1 cellular context compared by ENCODE assay signal in the genomic region with DNA sequence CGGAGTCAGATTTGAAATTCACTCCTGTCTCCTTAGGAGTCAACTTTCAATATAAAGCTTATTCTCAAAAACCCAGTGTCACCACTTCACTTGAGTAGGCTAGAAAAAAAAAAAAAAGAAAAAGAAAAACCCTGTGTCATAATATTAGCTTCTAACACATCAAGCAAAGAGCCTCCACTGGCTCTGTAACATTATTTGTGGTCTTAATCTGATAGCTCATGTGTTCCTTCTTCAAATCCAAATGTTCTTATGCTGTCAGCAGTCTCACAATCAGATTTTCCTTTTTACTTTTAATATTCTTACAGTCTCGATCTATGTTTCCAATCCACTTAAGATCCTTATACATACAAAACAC.
TF ChIP-seq lines count a peak whose summit lies in the region.

No MANE protein-coding gene starts in this region.

TF ChIP-seq in K562, 482 proteins besides CTCF, POLR2A, EP300 and RAD21 (continued from another document and continues in another):
- TF ChIP-seq, protein P1, sequence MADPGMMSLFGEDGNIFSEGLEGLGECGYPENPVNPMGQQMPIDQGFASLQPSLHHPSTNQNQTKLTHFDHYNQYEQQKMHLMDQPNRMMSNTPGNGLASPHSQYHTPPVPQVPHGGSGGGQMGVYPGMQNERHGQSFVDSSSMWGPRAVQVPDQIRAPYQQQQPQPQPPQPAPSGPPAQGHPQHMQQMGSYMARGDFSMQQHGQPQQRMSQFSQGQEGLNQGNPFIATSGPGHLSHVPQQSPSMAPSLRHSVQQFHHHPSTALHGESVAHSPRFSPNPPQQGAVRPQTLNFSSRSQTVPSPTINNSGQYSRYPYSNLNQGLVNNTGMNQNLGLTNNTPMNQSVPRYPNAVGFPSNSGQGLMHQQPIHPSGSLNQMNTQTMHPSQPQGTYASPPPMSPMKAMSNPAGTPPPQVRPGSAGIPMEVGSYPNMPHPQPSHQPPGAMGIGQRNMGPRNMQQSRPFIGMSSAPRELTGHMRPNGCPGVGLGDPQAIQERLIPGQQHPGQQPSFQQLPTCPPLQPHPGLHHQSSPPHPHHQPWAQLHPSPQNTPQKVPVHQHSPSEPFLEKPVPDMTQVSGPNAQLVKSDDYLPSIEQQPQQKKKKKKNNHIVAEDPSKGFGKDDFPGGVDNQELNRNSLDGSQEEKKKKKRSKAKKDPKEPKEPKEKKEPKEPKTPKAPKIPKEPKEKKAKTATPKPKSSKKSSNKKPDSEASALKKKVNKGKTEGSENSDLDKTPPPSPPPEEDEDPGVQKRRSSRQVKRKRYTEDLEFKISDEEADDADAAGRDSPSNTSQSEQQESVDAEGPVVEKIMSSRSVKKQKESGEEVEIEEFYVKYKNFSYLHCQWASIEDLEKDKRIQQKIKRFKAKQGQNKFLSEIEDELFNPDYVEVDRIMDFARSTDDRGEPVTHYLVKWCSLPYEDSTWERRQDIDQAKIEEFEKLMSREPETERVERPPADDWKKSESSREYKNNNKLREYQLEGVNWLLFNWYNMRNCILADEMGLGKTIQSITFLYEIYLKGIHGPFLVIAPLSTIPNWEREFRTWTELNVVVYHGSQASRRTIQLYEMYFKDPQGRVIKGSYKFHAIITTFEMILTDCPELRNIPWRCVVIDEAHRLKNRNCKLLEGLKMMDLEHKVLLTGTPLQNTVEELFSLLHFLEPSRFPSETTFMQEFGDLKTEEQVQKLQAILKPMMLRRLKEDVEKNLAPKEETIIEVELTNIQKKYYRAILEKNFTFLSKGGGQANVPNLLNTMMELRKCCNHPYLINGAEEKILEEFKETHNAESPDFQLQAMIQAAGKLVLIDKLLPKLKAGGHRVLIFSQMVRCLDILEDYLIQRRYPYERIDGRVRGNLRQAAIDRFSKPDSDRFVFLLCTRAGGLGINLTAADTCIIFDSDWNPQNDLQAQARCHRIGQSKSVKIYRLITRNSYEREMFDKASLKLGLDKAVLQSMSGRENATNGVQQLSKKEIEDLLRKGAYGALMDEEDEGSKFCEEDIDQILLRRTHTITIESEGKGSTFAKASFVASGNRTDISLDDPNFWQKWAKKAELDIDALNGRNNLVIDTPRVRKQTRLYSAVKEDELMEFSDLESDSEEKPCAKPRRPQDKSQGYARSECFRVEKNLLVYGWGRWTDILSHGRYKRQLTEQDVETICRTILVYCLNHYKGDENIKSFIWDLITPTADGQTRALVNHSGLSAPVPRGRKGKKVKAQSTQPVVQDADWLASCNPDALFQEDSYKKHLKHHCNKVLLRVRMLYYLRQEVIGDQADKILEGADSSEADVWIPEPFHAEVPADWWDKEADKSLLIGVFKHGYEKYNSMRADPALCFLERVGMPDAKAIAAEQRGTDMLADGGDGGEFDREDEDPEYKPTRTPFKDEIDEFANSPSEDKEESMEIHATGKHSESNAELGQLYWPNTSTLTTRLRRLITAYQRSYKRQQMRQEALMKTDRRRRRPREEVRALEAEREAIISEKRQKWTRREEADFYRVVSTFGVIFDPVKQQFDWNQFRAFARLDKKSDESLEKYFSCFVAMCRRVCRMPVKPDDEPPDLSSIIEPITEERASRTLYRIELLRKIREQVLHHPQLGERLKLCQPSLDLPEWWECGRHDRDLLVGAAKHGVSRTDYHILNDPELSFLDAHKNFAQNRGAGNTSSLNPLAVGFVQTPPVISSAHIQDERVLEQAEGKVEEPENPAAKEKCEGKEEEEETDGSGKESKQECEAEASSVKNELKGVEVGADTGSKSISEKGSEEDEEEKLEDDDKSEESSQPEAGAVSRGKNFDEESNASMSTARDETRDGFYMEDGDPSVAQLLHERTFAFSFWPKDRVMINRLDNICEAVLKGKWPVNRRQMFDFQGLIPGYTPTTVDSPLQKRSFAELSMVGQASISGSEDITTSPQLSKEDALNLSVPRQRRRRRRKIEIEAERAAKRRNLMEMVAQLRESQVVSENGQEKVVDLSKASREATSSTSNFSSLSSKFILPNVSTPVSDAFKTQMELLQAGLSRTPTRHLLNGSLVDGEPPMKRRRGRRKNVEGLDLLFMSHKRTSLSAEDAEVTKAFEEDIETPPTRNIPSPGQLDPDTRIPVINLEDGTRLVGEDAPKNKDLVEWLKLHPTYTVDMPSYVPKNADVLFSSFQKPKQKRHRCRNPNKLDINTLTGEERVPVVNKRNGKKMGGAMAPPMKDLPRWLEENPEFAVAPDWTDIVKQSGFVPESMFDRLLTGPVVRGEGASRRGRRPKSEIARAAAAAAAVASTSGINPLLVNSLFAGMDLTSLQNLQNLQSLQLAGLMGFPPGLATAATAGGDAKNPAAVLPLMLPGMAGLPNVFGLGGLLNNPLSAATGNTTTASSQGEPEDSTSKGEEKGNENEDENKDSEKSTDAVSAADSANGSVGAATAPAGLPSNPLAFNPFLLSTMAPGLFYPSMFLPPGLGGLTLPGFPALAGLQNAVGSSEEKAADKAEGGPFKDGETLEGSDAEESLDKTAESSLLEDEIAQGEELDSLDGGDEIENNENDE (IDR thresholded peaks at IDR 0.05; ENCODE audit: low read depth, low read length), result no peak
- TF ChIP-seq, protein P2, sequence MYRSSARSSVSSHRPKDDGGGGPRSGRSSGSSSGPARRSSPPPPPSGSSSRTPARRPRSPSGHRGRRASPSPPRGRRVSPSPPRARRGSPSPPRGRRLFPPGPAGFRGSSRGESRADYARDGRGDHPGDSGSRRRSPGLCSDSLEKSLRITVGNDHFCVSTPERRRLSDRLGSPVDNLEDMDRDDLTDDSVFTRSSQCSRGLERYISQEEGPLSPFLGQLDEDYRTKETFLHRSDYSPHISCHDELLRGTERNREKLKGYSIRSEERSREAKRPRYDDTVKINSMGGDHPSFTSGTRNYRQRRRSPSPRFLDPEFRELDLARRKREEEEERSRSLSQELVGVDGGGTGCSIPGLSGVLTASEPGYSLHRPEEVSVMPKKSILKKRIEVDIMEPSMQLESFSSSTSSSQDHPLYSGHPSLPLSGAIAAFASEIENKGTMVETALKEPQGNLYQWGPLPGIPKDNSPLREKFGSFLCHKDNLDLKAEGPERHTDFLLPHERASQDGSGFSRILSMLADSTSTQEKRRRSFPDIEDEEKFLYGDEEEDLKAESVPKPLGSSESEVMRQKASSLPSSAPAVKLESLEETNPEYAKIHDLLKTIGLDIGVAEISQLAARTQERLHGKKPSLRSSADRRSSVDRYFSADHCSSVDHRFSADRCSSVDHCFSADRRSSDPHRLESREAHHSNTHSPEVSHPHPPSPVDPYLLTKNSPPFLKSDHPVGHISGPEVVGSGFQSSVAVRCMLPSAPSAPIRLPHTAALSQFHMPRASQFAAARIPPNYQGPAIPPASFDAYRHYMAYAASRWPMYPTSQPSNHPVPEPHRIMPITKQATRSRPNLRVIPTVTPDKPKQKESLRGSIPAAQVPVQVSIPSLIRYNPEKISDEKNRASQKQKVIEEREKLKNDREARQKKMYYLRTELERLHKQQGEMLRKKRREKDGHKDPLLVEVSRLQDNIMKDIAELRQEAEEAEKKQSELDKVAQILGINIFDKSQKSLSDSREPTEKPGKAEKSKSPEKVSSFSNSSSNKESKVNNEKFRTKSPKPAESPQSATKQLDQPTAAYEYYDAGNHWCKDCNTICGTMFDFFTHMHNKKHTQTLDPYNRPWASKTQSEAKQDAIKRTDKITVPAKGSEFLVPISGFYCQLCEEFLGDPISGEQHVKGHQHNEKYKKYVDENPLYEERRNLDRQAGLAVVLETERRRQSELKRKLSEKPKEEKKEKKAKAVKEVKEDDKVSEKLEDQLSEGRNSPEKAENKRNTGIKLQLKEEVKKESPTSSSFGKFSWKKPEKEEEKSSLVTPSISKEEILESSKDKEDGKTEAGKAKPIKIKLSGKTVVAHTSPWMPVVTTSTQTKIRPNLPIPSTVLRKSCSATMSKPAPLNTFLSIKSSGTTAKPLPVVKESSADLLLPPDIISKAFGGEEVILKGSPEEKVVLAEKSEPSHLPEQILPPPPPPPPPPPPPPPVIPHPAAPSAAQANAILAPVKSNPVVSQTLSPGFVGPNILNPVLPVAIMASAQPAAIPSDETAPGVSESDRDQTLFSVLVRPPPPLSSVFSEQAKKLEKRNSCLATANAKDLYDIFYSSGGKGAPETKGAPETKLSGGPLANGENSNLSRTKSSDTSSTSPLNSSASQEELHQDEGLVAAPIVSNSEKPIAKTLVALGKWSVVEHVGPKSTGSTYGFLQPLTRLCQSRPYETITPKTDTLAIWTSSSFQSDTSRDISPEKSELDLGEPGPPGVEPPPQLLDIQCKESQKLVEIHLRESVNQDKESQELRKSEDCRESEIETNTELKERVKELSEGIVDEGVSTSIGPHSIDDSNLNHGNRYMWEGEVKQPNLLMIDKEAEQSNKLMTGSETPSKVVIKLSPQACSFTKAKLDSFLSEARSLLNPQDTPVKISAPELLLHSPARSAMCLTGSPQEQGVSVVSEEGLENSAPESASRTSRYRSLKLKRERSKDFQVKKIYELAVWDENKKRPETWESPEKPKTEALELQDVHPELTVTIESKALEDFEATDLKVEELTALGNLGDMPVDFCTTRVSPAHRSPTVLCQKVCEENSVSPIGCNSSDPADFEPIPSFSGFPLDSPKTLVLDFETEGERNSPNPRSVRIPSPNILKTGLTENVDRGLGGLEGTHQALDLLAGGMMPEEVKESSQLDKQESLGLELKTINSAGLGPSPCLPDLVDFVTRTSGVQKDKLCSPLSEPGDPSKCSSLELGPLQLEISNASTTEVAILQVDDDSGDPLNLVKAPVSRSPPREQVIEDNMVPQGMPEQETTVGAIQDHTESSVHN (IDR thresholded peaks at IDR 0.05; ENCODE audit: borderline replicate concordance in 1 of 2, low read depth in 1 of 2), result 0 out of 4 replicates have a peak, but pooled peaks of 1 of the 2 experiments have one; percentile 13
- no peak for TF ChIP-seq CC2D1A (IDR thresholded peaks at IDR 0.05)
- no peak for TF ChIP-seq ZBTB8A (IDR thresholded peaks at IDR 0.05; ENCODE audit: partially characterized antibody)
- TF ChIP-seq NR3C1 (CRISPR knock-in tag; IDR thresholded peaks at IDR 0.05), result no peak
- TF ChIP-seq, protein P3, sequence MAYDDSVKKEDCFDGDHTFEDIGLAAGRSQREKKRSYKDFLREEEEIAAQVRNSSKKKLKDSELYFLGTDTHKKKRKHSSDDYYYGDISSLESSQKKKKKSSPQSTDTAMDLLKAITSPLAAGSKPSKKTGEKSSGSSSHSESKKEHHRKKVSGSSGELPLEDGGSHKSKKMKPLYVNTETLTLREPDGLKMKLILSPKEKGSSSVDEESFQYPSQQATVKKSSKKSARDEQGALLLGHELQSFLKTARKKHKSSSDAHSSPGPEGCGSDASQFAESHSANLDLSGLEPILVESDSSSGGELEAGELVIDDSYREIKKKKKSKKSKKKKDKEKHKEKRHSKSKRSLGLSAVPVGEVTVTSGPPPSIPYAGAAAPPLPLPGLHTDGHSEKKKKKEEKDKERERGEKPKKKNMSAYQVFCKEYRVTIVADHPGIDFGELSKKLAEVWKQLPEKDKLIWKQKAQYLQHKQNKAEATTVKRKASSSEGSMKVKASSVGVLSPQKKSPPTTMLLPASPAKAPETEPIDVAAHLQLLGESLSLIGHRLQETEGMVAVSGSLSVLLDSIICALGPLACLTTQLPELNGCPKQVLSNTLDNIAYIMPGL (CRISPR knock-in tag; IDR thresholded peaks at IDR 0.05), result no peak
- no peak for TF ChIP-seq WHSC1 (IDR thresholded peaks at IDR 0.05; ENCODE audit: low read length)
- no peak for TF ChIP-seq BRCA1 (IDR thresholded peaks at IDR 0.05)
- TF ChIP-seq BRCA1 (CRISPR knock-in tag; IDR thresholded peaks at IDR 0.05), result no peak
- peak; percentile 68 for TF ChIP-seq ZNF384 (IDR thresholded peaks at IDR 0.05; ENCODE audit: low read depth, low read length)
- 0 out of 2 replicates have a peak, but pooled peaks have one; percentile 41 for TF ChIP-seq FOSL1 (tag; conservative IDR thresholded peaks at IDR 0.05)
- TF ChIP-seq KDM4B (IDR thresholded peaks at IDR 0.05; ENCODE audit: borderline replicate concordance in 2 of 2, low read depth in 1 of 2), result no peak
- no peak for TF ChIP-seq SAFB (IDR thresholded peaks at IDR 0.05; ENCODE audit: borderline replicate concordance, low read depth, low read length)
- TF ChIP-seq, protein P4, sequence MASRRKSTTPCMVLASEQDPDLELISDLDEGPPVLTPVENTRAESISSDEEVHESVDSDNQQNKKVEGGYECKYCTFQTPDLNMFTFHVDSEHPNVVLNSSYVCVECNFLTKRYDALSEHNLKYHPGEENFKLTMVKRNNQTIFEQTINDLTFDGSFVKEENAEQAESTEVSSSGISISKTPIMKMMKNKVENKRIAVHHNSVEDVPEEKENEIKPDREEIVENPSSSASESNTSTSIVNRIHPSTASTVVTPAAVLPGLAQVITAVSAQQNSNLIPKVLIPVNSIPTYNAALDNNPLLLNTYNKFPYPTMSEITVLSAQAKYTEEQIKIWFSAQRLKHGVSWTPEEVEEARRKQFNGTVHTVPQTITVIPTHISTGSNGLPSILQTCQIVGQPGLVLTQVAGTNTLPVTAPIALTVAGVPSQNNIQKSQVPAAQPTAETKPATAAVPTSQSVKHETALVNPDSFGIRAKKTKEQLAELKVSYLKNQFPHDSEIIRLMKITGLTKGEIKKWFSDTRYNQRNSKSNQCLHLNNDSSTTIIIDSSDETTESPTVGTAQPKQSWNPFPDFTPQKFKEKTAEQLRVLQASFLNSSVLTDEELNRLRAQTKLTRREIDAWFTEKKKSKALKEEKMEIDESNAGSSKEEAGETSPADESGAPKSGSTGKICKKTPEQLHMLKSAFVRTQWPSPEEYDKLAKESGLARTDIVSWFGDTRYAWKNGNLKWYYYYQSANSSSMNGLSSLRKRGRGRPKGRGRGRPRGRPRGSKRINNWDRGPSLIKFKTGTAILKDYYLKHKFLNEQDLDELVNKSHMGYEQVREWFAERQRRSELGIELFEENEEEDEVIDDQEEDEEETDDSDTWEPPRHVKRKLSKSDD (conservative IDR thresholded peaks at IDR 0.05; ENCODE audit: low read length), result no peak
- no peak for TF ChIP-seq SIRT6 (IDR thresholded peaks at IDR 0.05; ENCODE audit: low read depth, low read length)
- TF ChIP-seq, protein P5, sequence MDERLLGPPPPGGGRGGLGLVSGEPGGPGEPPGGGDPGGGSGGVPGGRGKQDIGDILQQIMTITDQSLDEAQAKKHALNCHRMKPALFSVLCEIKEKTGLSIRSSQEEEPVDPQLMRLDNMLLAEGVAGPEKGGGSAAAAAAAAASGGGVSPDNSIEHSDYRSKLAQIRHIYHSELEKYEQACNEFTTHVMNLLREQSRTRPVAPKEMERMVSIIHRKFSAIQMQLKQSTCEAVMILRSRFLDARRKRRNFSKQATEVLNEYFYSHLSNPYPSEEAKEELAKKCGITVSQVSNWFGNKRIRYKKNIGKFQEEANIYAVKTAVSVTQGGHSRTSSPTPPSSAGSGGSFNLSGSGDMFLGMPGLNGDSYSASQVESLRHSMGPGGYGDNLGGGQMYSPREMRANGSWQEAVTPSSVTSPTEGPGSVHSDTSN (CRISPR knock-in tag; IDR thresholded peaks at IDR 0.05; ENCODE audit: low read depth), result no peak
- TF ChIP-seq, protein P5 (tag; conservative IDR thresholded peaks at IDR 0.05; ENCODE audit: low read depth), result no peak
- TF ChIP-seq, protein P6, sequence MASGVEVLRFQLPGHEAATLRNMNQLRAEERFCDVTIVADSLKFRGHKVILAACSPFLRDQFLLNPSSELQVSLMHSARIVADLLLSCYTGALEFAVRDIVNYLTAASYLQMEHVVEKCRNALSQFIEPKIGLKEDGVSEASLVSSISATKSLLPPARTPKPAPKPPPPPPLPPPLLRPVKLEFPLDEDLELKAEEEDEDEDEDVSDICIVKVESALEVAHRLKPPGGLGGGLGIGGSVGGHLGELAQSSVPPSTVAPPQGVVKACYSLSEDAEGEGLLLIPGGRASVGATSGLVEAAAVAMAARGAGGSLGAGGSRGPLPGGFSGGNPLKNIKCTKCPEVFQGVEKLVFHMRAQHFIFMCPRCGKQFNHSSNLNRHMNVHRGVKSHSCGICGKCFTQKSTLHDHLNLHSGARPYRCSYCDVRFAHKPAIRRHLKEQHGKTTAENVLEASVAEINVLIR (CRISPR knock-in tag; IDR thresholded peaks at IDR 0.05), result no peak
- no peak for TF ChIP-seq MXI1 (IDR thresholded peaks at IDR 0.05; ENCODE audit: low read depth, low read length)
